Comparison of ENCODE assay signal across 14 cellular contexts in the genomic region with DNA sequence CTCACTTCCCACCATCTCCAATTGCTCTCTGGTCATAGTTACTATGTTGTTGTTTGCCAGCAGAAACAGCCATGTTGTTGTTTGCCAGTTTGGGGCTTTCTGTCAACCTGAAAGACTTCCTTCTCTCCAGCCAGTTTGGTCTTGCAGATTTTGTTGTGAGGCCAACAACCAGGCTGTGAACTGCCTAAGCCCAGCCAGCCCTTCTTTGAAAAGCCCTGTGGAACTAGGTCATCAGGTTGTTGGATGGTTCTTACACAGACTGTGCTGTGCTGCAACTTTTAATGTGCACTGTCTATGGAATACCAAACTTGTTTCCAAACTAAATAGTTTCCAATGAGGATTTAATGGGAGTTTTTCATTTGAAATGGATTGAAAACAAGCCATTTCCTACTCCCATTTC.
DNase-seq lines count a peak whose midpoint lies in the region; ATAC-seq and TF ChIP-seq lines count a peak whose summit lies in the region.
"Had no signal": no experiment of that assay in that cellular context is flagged by ENCODE, and none has a peak within 500 bp of the region (broad histone marks: within the 10 kb centered on the region; RNA-seq: fewer than 3 reads in every experiment).

No MANE protein-coding gene starts in this region.

- peak overlapping the region in 1 of 5 experiments; percentile 64 for H3K4me3 Mint-ChIP-seq in brain
- H3K4me3 Mint-ChIP-seq in progenitor cell of endocrine pancreas (ENCODE audit: low read depth) = no peak overlapping the region
- no peak overlapping the region for H3K4me3 Mint-ChIP-seq in stimulated activated memory B cell treated with anti-CD40 and anti-IgM and Interleukin-4, amounts not matched to agents 10 μg/mL and 1 μg/mL and 100 μg/mL, for 72 hours

- no peaks in the 10 kb centered on the region for H3K27me3 Mint-ChIP-seq in brain
- H3K27me3 Mint-ChIP-seq in progenitor cell of endocrine pancreas = peaks cover 7% of the 10 kb centered on the region
- H3K27me3 Mint-ChIP-seq in stimulated activated memory B cell treated with anti-CD40 and anti-IgM and Interleukin-4, amounts not matched to agents 10 μg/mL and 1 μg/mL and 100 μg/mL, for 72 hours = no peaks in the 10 kb centered on the region

- H3K9me3 Mint-ChIP-seq in brain (no peaks in the 10 kb centered on the region), progenitor cell of endocrine pancreas (ENCODE audit: low read depth) (no peaks in the 10 kb centered on the region)
- no peaks in the 10 kb centered on the region for H3K9me3 Mint-ChIP-seq in stimulated activated memory B cell treated with anti-CD40 and anti-IgM and Interleukin-4, amounts not matched to agents 10 μg/mL and 1 μg/mL and 100 μg/mL, for 72 hours

- TF ChIP-seq CTCF in brain (conservative IDR thresholded peaks at IDR 0.05) (no peak), progenitor cell of endocrine pancreas (IDR thresholded peaks at IDR 0.05; ENCODE audit: unreplicated experiment) (no peak)

- no peak for ATAC-seq in HG02588 (IDR thresholded peaks at IDR 0.05; ENCODE audit: unreplicated experiment)
- ATAC-seq in stimulated activated memory B cell treated with anti-CD40 and anti-IgM and Interleukin-4, amounts not matched to agents 10 μg/mL and 1 μg/mL and 100 μg/mL, for 72 hours = no peak
- no peak for ATAC-seq in HG02870 (IDR thresholded peaks at IDR 0.05; ENCODE audit: unreplicated experiment)

- H3K4me1 Mint-ChIP-seq in brain (peaks cover 48% of the 10 kb centered on the region), progenitor cell of endocrine pancreas (ENCODE audit: low read depth) (no peaks in the 10 kb centered on the region)
- H3K4me1 Mint-ChIP-seq in stimulated activated memory B cell treated with anti-CD40 and anti-IgM and Interleukin-4, amounts not matched to agents 10 μg/mL and 1 μg/mL and 100 μg/mL, for 72 hours = peaks cover 1% of the 10 kb centered on the region

- DNase-seq in G401 (ENCODE audit: low spot score) (peak; percentile 68), inferior parietal cortex (ENCODE audit: extremely low spot score) (peak; percentile 23), progenitor cell of endocrine pancreas (ENCODE audit: low spot score, unreplicated experiment) (no peak), NCI-H510A treated with DMSO at 0.1 percent for 48 hours (lab: John Stamatoyannopoulos, UW) (no peak)
- DNase-seq: HCEC 1CT, KBM-7, NCI-H1048, NCI-H1694 treated with DMSO at 0.1 percent for 48 hours, NCI-H446 treated with DMSO at 0.1 percent for 48 hours, NCI-H82 had no signal

- H3K36me3 Mint-ChIP-seq in brain (peaks cover 4% of the 10 kb centered on the region), progenitor cell of endocrine pancreas (ENCODE audit: insufficient read depth) (no peaks in the 10 kb centered on the region)
- H3K36me3 Mint-ChIP-seq in stimulated activated memory B cell treated with anti-CD40 and anti-IgM and Interleukin-4, amounts not matched to agents 10 μg/mL and 1 μg/mL and 100 μg/mL, for 72 hours = peaks cover 4% of the 10 kb centered on the region

- H3K27ac Mint-ChIP-seq in brain = peak overlapping the region in 4 of 5 experiments; percentile 11 to 35 (median 18)
- H3K27ac Mint-ChIP-seq in progenitor cell of endocrine pancreas = peak overlapping the region; percentile 0
- H3K27ac Mint-ChIP-seq in stimulated activated memory B cell treated with anti-CD40 and anti-IgM and Interleukin-4, amounts not matched to agents 10 μg/mL and 1 μg/mL and 100 μg/mL, for 72 hours = no peak overlapping the region

- in situ Hi-C loops in G401 (cut with HindIII; ENCODE audit: low sequenced_read_pairs) = no loop called here

Comparison
In these comparisons a context has a peak if more than half of its experiments do, and no peak if none do; other contexts are left out.
1. DNase-seq: peak in G401 (single experiment) and inferior parietal cortex (single experiment); none in progenitor cell of endocrine pancreas (single experiment) and NCI-H510A treated with DMSO at 0.1 percent for 48 hours (single experiment).